ENCODE assay signal across 10 cellular contexts in genomic region chr14:93036652-93037341, GRCh38.
DNase-seq lines count a peak whose midpoint lies in the region; ATAC-seq and TF ChIP-seq lines count a peak whose summit lies in the region.
"Had no signal": no experiment of that assay in that cellular context is flagged by ENCODE, and none has a peak within 500 bp of the region (broad histone marks: within the 10 kb centered on the region; RNA-seq: fewer than 3 reads in every experiment).

No MANE protein-coding gene starts in this region.

- no peak overlapping the region for H3K4me3 ChIP-seq in GM12865 (ENCODE audit: low read depth, low read length)

- ATAC-seq in sciatic nerve (peak; percentile 63), HG02678 (IDR thresholded peaks at IDR 0.05; ENCODE audit: unreplicated experiment) (no peak)

- DNase-seq in GM12865 (ENCODE audit: low read depth) (peak; percentile 21), anterior cingulate cortex (lab: John Stamatoyannopoulos, UW) (peak in 56 of 58 donors; percentile 22 to 98 (median 87)), head of caudate nucleus (peak; percentile 71 to 95 (median 88)), sciatic nerve (ENCODE audit: low spot score) (peak; percentile 70), mesenteric fat pad (ENCODE audit: low spot score) (no peak), hepatic stellate cell (ENCODE audit: low spot score) (no peak), NCI-H2029 treated with DMSO at 0.1 percent for 48 hours (lab: John Stamatoyannopoulos, UW) (no peak)
- DNase-seq: NCI-H1105 treated with DMSO at 0.1 percent for 48 hours; stimulated activated naive CD4-positive, alpha-beta T cell treated with Interleukin-2 at 50 U/mL for 16 hours had no signal

- TF ChIP-seq CTCF in GM12865 (IDR thresholded peaks at IDR 0.05; ENCODE audit: insufficient read depth, low read depth, low read length, missing control alignments): no peak

- intact Hi-C loops in head of caudate nucleus (cut with DNase I) (loop anchor here (5.0 kb wide), 2 partner anchors 76 to 79 kb away; no protein-coding TSS in a partner anchor), sciatic nerve (cut with DNase I) (no loop called here)

Comparison
In these comparisons a context has a peak if more than half of its experiments do, and no peak if none do; other contexts are left out.
1. DNase-seq: peak in GM12865 (single experiment), anterior cingulate cortex (56 of 58), head of caudate nucleus (42 of 42) and sciatic nerve (single experiment); none in mesenteric fat pad (single experiment), hepatic stellate cell (single experiment) and NCI-H2029 treated with DMSO at 0.1 percent for 48 hours (single experiment).